ENCODE assay signal across 26 cellular contexts in genomic region chr10:917416-917720, GRCh38.
"Had no signal": no experiment of that assay in that cellular context is flagged by ENCODE, and none has a peak within 500 bp of the region (broad histone marks: within the 10 kb centered on the region; RNA-seq: fewer than 3 reads in every experiment).

No MANE protein-coding gene starts in this region.

- H3K4me3 ChIP-seq: SK-N-MC had no signal

- DNase-seq: activated CD4-positive, alpha-beta T cell treated with anti-CD3 and anti-CD28 coated beads, Interleukin-2, amount 10 ng/mL, durations not matched to agents 7 days and 5 days; activated CD4-positive, CD25-positive, alpha-beta regulatory T cell; activated CD8-positive, alpha-beta T cell treated with anti-CD3 and anti-CD28 coated beads for 36 hours; activated effector memory CD4-positive, alpha-beta T cell treated with Interleukin-2 at 50 U/mL for 16 hours; activated naive CD4-positive, alpha-beta T cell; activated naive CD8-positive, alpha-beta T cell treated with anti-CD3 and anti-CD28 coated beads, Interleukin-2, amount 50 U/mL, for 24 hours; activated T-cell treated with anti-CD3 and anti-CD28 coated beads, Interleukin-2, amount 50 U/mL, for 24 hours; amniotic stem cell; KG1; NCI-H1092; NCI-H1417; NCI-H2029; NCI-H2107; NCI-H2171 treated with DMSO at 0.1 percent for 48 hours; NCI-H226; NCI-H510A; NCI-H526 treated with DMSO at 0.1 percent for 48 hours; NCI-H82; RPMI8226; T-cell; T-helper 2 cell; T1000 had no signal

- H3K27ac ChIP-seq: SK-N-MC had no signal

- ATAC-seq: activated CD8-positive, alpha-beta T cell treated with anti-CD3 and anti-CD28 coated beads for 36 hours; activated naive CD4-positive, alpha-beta T cell treated with anti-CD3 and anti-CD28 coated beads, Interleukin-2, amount 50 U/mL, for 72 hours; activated naive CD8-positive, alpha-beta T cell treated with anti-CD3 and anti-CD28 coated beads, Interleukin-2, amount 50 U/mL, for 24 hours; Panc1; Right ventricle myocardium inferior; T-cell had no signal
